8 cellular contexts compared by ENCODE assay signal in the genomic region with DNA sequence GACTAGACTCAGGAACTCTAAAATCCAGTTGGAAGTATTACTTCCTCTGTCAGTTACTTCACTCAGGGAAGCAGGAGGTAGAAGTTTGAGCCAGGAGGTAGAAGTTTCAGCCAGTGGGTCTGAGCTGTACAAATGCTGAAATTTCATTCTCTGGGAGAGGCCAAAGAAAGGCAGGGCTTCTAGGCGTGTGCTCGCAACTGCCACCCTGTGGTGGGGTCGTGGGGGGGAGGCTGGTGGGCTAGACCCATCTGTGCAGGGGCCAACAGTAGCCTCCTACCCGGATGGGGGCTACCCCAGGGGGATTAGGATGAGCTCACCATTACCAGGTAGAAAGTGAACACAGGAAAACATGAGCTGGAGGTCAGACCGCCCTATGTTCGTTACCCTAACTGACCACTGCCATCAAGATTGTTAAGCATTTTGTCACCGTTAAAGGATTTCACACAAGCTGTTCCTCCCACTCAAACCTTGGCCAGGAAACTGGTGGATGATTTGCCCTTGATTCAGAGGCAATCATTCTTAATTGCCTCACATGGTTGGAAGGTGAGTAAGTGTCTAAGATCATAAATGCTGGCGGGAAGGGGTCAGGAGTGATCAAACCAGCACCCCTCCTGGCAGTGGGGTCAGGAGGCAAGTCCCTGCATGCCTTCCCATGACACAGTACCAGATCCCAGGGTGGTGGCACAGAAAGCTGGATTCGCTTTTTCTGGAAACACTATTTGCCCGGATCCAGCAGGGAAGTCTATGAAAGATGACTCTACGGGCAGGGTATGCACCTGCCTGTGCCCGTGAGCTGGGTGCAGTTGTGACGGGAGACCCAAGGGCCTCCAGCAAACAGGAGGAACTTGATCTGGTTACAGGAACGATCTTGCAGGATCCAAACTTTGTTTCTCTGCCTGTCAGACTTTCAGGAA. TPM values are rescaled to one million over a fixed set of nuclear protein-coding genes. Genes with fewer than 3 reads are reported as not detected.
DNase-seq lines count a peak whose midpoint lies in the region; ATAC-seq and TF ChIP-seq lines count a peak whose summit lies in the region.

No MANE protein-coding gene starts in this region.

- TF ChIP-seq CTCF in A673 (conservative IDR thresholded peaks at IDR 0.05; ENCODE audit: low read depth, low read length) (peak; percentile 36), ascending aorta (IDR thresholded peaks at IDR 0.05) (no peak)

- H3K4me3 ChIP-seq in A673 (ENCODE audit: low read depth, low read length, poor library complexity, severe bottlenecking): no peak overlapping the region
- no peak overlapping the region for H3K4me3 ChIP-seq in HUES48 (ENCODE audit: low read depth, low read length)
- H3K4me3 ChIP-seq in ascending aorta: no peak overlapping the region

- POLR2A ChIA-PET in A673 (lab: Charles Lee; ENCODE audit: low non-redundant PET): no interaction called here

- peak; percentile 83 for ATAC-seq in left colon

- H3K36me3 ChIP-seq in A673 (ENCODE audit: insufficient read depth, low read length, poor library complexity, severe bottlenecking) (no peaks in the 10 kb centered on the region), HUES48 (ENCODE audit: control insufficient read depth, insufficient read depth, low read length) (no peaks in the 10 kb centered on the region), ascending aorta (no peaks in the 10 kb centered on the region)

- DNase-seq in A673 (ENCODE audit: low spot score) (no peak), ascending aorta (ENCODE audit: low spot score in 2 of 2) (peak in 1 of 2 donors; percentile 73), left colon (peak; percentile 47 to 75), NCI-H2227 treated with DMSO at 0.1 percent for 48 hours (lab: John Stamatoyannopoulos, UW) (no peak), posterior vena cava (ENCODE audit: low spot score) (no peak), NCI-H2029 (lab: John Stamatoyannopoulos, UW) (no peak), hypothalamus (lab: John Stamatoyannopoulos, UW) (no peak)

- no TSS peak for BruUV-seq in A673 (replicated peaks; lab: Mats Ljungman, UMichigan)

- H3K9me3 ChIP-seq in A673 (ENCODE audit: low read depth, low read length, poor library complexity, severe bottlenecking): no peaks in the 10 kb centered on the region
- H3K9me3 ChIP-seq in HUES48 (ENCODE audit: control insufficient read depth, insufficient read depth, low read length): 0 out of 2 replicates have a peak, but pooled peaks cover 3% of the 10 kb centered on the region
- no peaks in the 10 kb centered on the region for H3K9me3 ChIP-seq in ascending aorta

- no peak overlapping the region for H3K9ac ChIP-seq in HUES48 (ENCODE audit: low read depth, low read length)

- CTCF ChIA-PET in A673 (lab: Charles Lee): no interaction called here

- H3K27me3 ChIP-seq in A673 (replicated peaks; ENCODE audit: insufficient read depth, low read depth, low read length, poor library complexity) (no peaks in the 10 kb centered on the region), HUES48 (ENCODE audit: control insufficient read depth, insufficient read depth, low read length) (peaks cover 13% of the 10 kb centered on the region), ascending aorta (no peaks in the 10 kb centered on the region)

- H3K27ac ChIP-seq in A673 (ENCODE audit: low read depth, low read length, poor library complexity, severe bottlenecking) (no peak overlapping the region), HUES48 (ENCODE audit: low read depth, low read length) (peak overlapping the region; percentile 27), ascending aorta (peak overlapping the region; percentile 24 to 43)

- intact Hi-C loops in A673 (cut with micrococcal nuclease; ENCODE audit: unreplicated experiment) (no loop called here), ascending aorta (cut with DNase I) (loop anchor here (10.0 kb wide), 1 partner anchor 791 kb away; a partner anchor contains a TSS), left colon (cut with DNase I, micrococcal nuclease) (no loop called here), posterior vena cava (cut with DNase I) (no loop called here)

- H3K4me1 ChIP-seq in A673 (ENCODE audit: insufficient read depth, low read length, poor library complexity, severe bottlenecking) (no peaks in the 10 kb centered on the region), HUES48 (ENCODE audit: control insufficient read depth, insufficient read depth, low read length) (peaks cover 12% of the 10 kb centered on the region), ascending aorta (peaks cover under 1 to 19% of the 10 kb centered on the region in 2 donors)

RNA-seq across cellular contexts. Expression of a gene that starts 5.2 kb away (rescaled TPM):
- 3.2 and 4.7 TPM in 2 replicates for total RNA-seq in A673 (2021)
- total RNA-seq in ascending aorta: 175 TPM
- total RNA-seq in left colon: 100 to 1,000 TPM in 1 of 2 donors, 10 to 100 TPM in 1; 94.2 to 133 TPM
- 100 to 1,000 TPM; 119 to 126 TPM for total RNA-seq in posterior vena cava

Comparison
In these comparisons a context has a peak if more than half of its experiments do, and no peak if none do; other contexts are left out.
1. DNase-seq: peak in left colon (2 of 2); none in A673 (single experiment), NCI-H2227 treated with DMSO at 0.1 percent for 48 hours (single experiment), posterior vena cava (single experiment), NCI-H2029 (single experiment) and hypothalamus (0 of 51).
2. RNA of a gene that starts 5.2 kb away (total RNA-seq): 175 TPM in ascending aorta (single experiment), 94.2 to 133 TPM in left colon and 119 to 126 TPM in posterior vena cava; 3.2 to 4.7 TPM in A673; every median in the first group is over 10 times any median in the second.